In the genomic region with DNA sequence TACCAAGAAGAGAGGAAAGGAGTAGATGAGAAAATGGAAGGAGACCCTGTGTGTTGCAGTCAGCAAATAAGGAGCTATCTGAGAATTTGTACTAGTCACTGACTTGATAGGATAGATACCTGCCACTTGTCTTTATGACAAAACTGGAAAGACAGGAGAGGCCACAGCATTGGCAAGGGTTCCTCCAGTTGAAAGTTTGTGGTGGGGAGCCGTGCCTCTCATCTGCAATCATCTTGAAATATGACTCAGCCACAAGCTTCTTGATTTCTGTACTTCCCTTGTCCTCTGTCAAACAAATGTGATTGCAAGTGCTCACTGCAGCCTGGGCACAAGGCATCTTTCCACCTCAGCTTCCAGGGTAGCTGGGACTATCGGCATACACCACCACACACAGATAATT, we compare ENCODE assay signal across 19 cellular contexts.
A peak's percentile ranks its signal among the peaks of the same experiment; 100 is the strongest.
DNase-seq lines count a peak whose midpoint lies in the region; ATAC-seq and TF ChIP-seq lines count a peak whose summit lies in the region.
"Had no signal": no experiment of that assay in that cellular context is flagged by ENCODE, and none has a peak within 500 bp of the region (broad histone marks: within the 10 kb centered on the region; RNA-seq: fewer than 3 reads in every experiment).

No MANE protein-coding gene starts in this region.

- no peak overlapping the region for H3K9ac ChIP-seq in mammary epithelial cell (ENCODE audit: insufficient read depth, low read length)

- BruUV-seq in mammary epithelial cell (replicated peaks; lab: Mats Ljungman, UMichigan), result no TSS peak

- peaks cover 2% of the 10 kb centered on the region for H3K27me3 Mint-ChIP-seq in GM23338 (ENCODE audit: insufficient read depth, low read depth, poor library complexity)
- H3K27me3 Mint-ChIP-seq in nephron progenitor cell (ENCODE audit: low read depth, poor library complexity), result peaks cover 2% of the 10 kb centered on the region
- peaks cover 2 to 9% (median 4%) of the 10 kb centered on the region in 3 donors for H3K27me3 Mint-ChIP-seq in immature natural killer cell (ENCODE audit: low read depth in 3 of 3)
- H3K27me3 Mint-ChIP-seq: IgD-negative memory B cell had no signal

- no peaks in the 10 kb centered on the region for H3K36me3 ChIP-seq in GM23338 (ENCODE audit: insufficient read depth)
- H3K36me3 ChIP-seq in mammary epithelial cell (ENCODE audit: insufficient read depth, low read length), result no peaks in the 10 kb centered on the region
- H3K36me3 ChIP-seq: heart right ventricle, SJSA1 had no signal

- WGBS in mammary epithelial cell (ENCODE audit: low coverage, missing lambda C conversion rate), result 4% methylated on average over 2 of the region's 2 CpGs

- no peaks in the 10 kb centered on the region for H3K79me2 ChIP-seq in GM23338 (replicated peaks; ENCODE audit: insufficient read depth)
- H3K79me2 ChIP-seq in mammary epithelial cell (ENCODE audit: insufficient read depth, low read length), result no peaks in the 10 kb centered on the region

- dilution Hi-C loops in mammary epithelial cell (cut with HindIII; ENCODE audit: low sequenced_read_pairs), result no loop called here

- in situ Hi-C loops in mammary epithelial cell (cut with MboI; ENCODE audit: low sequenced_read_pairs in 2 of 2), result no loop called here

- H3K4me3 ChIP-seq in GM23338 (no peak overlapping the region), mammary epithelial cell (replicated peaks in 1 of 3; ENCODE audit: insufficient read depth in 1 of 3, low read depth in 2 of 3, low read length in 3 of 3) (no peak overlapping the region)
- H3K4me3 ChIP-seq: heart right ventricle, SJSA1, skin epidermis had no signal

- 0 out of 2 replicates have a peak overlapping the region, but pooled peaks have one; percentile 8 for H2AFZ ChIP-seq in GM23338
- H2AFZ ChIP-seq in mammary epithelial cell (ENCODE audit: low read depth, low read length), result no peak overlapping the region

- H4K20me1 ChIP-seq in GM23338 (replicated peaks; ENCODE audit: insufficient read depth) (no peaks in the 10 kb centered on the region), mammary epithelial cell (ENCODE audit: insufficient read depth, low read length) (no peaks in the 10 kb centered on the region)

- H3K4me1 Mint-ChIP-seq in GM23338 (peaks cover 15% of the 10 kb centered on the region), nephron progenitor cell (peaks cover 55% of the 10 kb centered on the region), immature natural killer cell (no peaks in the 10 kb centered on the region)
- H3K4me1 Mint-ChIP-seq: IgD-negative memory B cell, naive B cell had no signal

- CTCF ChIA-PET in mammary epithelial cell (lab: Charles Lee; ENCODE audit: low non-redundant PET), result no interaction called here

- no peak overlapping the region for H3K4me2 ChIP-seq in GM23338
- H3K4me2 ChIP-seq in mammary epithelial cell (ENCODE audit: insufficient read depth, low read depth, low read length), result no peak overlapping the region

- no peaks in the 10 kb centered on the region for H3K9me3 ChIP-seq in mammary epithelial cell (replicated peaks; ENCODE audit: insufficient read depth, low read length)
- H3K9me3 ChIP-seq: heart right ventricle, SJSA1 had no signal

- TF ChIP-seq CTCF in GM23338 (conservative IDR thresholded peaks at IDR 0.05; ENCODE audit: low read depth in 2 of 2) (no peak), mammary epithelial cell (conservative IDR thresholded peaks at IDR 0.05 in 1 of 2, IDR thresholded peaks at IDR 0.05 in 1 of 2; ENCODE audit: extremely low read depth in 1 of 2, insufficient read depth in 1 of 2, low read depth in 1 of 2, low read length in 2 of 2) (no peak), nephron progenitor cell (IDR thresholded peaks at IDR 0.05) (no peak)

- DNase-seq in GM23338 (ENCODE audit: low spot score), result no peak
- DNase-seq in M059J (ENCODE audit: low read depth), result peak; percentile 74
- peak; percentile 76 for DNase-seq in mammary epithelial cell
- no peak for DNase-seq in nephron progenitor cell
- no peak for DNase-seq in NCI-H748 (lab: John Stamatoyannopoulos, UW; ENCODE audit: unreplicated experiment)
- DNase-seq in ureter (ENCODE audit: low spot score), result no peak
- no peak for DNase-seq in immature natural killer cell
- DNase-seq: activated CD4-positive, CD25-positive, alpha-beta regulatory T cell; GF-D8; heart right ventricle; naive B cell; NCI-H1092; NCI-H2081; stimulated activated CD4-positive, alpha-beta T cell treated with anti-CD3 and anti-CD28 coated beads, Interleukin-4, amount 100 ng/mL, for 1 hour had no signal

- no peak for ATAC-seq in GM23338
- ATAC-seq: heart right ventricle had no signal

- H3F3A ChIP-seq in GM23338 (replicated peaks; ENCODE audit: low read depth), result no peaks in the 10 kb centered on the region

- H3K4me1 ChIP-seq in GM23338 (ENCODE audit: insufficient read depth) (no peaks in the 10 kb centered on the region; the same call in 1 of the 2 replicates), mammary epithelial cell (ENCODE audit: insufficient read depth, low read length) (peaks cover 5% of the 10 kb centered on the region)
- H3K4me1 ChIP-seq: heart right ventricle, SJSA1 had no signal

- H3K9me2 ChIP-seq in GM23338 (ENCODE audit: insufficient read depth), result no peaks in the 10 kb centered on the region

- H3K9me3 Mint-ChIP-seq in GM23338 (no peaks in the 10 kb centered on the region; the same call in 2 of the 3 replicates), nephron progenitor cell (peaks cover 4% of the 10 kb centered on the region), immature natural killer cell (no peaks in the 10 kb centered on the region)
- H3K9me3 Mint-ChIP-seq: T-helper 2 cell treated with Interferon-gamma antibody and Interleukin-4, amounts not matched to agents 5 μg/mL and 100 μg/mL, for 36 hours had no signal

- no peaks in the 10 kb centered on the region for H3K36me3 Mint-ChIP-seq in GM23338 (ENCODE audit: low read depth)
- peaks cover 44% of the 10 kb centered on the region for H3K36me3 Mint-ChIP-seq in nephron progenitor cell (ENCODE audit: low read depth)
- no peaks in the 10 kb centered on the region for H3K36me3 Mint-ChIP-seq in immature natural killer cell
- H3K36me3 Mint-ChIP-seq: IgD-negative memory B cell, naive B cell had no signal

- H3K27me3 ChIP-seq in GM23338 (ENCODE audit: insufficient read depth), result no peaks in the 10 kb centered on the region
- H3K27me3 ChIP-seq in mammary epithelial cell (ENCODE audit: insufficient read depth, low read length), result peaks cover 2% of the 10 kb centered on the region
- H3K27me3 ChIP-seq: heart right ventricle, SJSA1 had no signal

- H3K27ac ChIP-seq in GM23338 (ENCODE audit: low read depth) (no peak overlapping the region), mammary epithelial cell (ENCODE audit: insufficient read depth, low read depth, low read length) (no peak overlapping the region)
- H3K27ac ChIP-seq: heart right ventricle, HL-60, SJSA1, skin epidermis had no signal

- H3K4me3 Mint-ChIP-seq in GM23338 (no peak overlapping the region), nephron progenitor cell (no peak overlapping the region), immature natural killer cell (no peak overlapping the region)
- H3K4me3 Mint-ChIP-seq: IgD-negative memory B cell; naive B cell; T-helper 2 cell treated with Interferon-gamma antibody and Interleukin-4, amounts not matched to agents 5 μg/mL and 100 μg/mL, for 36 hours had no signal

- intact Hi-C loops in mammary epithelial cell (cut with micrococcal nuclease), result no loop called here

- H3K27ac Mint-ChIP-seq in GM23338, result no peak overlapping the region
- peak overlapping the region; percentile 95 for H3K27ac Mint-ChIP-seq in nephron progenitor cell
- no peak overlapping the region for H3K27ac Mint-ChIP-seq in immature natural killer cell
- H3K27ac Mint-ChIP-seq: IgD-negative memory B cell; naive B cell; T-helper 2 cell treated with Interferon-gamma antibody and Interleukin-4, amounts not matched to agents 5 μg/mL and 100 μg/mL, for 36 hours had no signal

TF ChIP-seq in GM23338, 12 proteins besides CTCF, POLR2A, EP300 and RAD21 (continues in another document):
- TF ChIP-seq STAT1 (IDR thresholded peaks at IDR 0.05; ENCODE audit: unreplicated experiment) (no peak), ZNF114 (CRISPR knock-in tag; IDR thresholded peaks at IDR 0.05) (no peak), POLR2AphosphoS5 (IDR thresholded peaks at IDR 0.05; ENCODE audit: low read depth) (no peak), NANOG (IDR thresholded peaks at IDR 0.05; ENCODE audit: borderline replicate concordance) (no peak)
- TF ChIP-seq, protein P1, sequence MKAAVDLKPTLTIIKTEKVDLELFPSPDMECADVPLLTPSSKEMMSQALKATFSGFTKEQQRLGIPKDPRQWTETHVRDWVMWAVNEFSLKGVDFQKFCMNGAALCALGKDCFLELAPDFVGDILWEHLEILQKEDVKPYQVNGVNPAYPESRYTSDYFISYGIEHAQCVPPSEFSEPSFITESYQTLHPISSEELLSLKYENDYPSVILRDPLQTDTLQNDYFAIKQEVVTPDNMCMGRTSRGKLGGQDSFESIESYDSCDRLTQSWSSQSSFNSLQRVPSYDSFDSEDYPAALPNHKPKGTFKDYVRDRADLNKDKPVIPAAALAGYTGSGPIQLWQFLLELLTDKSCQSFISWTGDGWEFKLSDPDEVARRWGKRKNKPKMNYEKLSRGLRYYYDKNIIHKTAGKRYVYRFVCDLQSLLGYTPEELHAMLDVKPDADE (IDR thresholded peaks at IDR 0.05), result no peak
- TF ChIP-seq, protein P2, sequence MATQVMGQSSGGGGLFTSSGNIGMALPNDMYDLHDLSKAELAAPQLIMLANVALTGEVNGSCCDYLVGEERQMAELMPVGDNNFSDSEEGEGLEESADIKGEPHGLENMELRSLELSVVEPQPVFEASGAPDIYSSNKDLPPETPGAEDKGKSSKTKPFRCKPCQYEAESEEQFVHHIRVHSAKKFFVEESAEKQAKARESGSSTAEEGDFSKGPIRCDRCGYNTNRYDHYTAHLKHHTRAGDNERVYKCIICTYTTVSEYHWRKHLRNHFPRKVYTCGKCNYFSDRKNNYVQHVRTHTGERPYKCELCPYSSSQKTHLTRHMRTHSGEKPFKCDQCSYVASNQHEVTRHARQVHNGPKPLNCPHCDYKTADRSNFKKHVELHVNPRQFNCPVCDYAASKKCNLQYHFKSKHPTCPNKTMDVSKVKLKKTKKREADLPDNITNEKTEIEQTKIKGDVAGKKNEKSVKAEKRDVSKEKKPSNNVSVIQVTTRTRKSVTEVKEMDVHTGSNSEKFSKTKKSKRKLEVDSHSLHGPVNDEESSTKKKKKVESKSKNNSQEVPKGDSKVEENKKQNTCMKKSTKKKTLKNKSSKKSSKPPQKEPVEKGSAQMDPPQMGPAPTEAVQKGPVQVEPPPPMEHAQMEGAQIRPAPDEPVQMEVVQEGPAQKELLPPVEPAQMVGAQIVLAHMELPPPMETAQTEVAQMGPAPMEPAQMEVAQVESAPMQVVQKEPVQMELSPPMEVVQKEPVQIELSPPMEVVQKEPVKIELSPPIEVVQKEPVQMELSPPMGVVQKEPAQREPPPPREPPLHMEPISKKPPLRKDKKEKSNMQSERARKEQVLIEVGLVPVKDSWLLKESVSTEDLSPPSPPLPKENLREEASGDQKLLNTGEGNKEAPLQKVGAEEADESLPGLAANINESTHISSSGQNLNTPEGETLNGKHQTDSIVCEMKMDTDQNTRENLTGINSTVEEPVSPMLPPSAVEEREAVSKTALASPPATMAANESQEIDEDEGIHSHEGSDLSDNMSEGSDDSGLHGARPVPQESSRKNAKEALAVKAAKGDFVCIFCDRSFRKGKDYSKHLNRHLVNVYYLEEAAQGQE (IDR thresholded peaks at IDR 0.05; ENCODE audit: unreplicated experiment), result no peak

Comparison
In these comparisons a context has a peak if more than half of its experiments do, and no peak if none do; other contexts are left out.
1. DNase-seq: peak in M059J (single experiment) and mammary epithelial cell (single experiment); none in GM23338 (single experiment), nephron progenitor cell (single experiment), NCI-H748 (single experiment), ureter (single experiment) and immature natural killer cell (0 of 3).